Comparison of ENCODE assay signal across 31 cellular contexts in the genomic region with DNA sequence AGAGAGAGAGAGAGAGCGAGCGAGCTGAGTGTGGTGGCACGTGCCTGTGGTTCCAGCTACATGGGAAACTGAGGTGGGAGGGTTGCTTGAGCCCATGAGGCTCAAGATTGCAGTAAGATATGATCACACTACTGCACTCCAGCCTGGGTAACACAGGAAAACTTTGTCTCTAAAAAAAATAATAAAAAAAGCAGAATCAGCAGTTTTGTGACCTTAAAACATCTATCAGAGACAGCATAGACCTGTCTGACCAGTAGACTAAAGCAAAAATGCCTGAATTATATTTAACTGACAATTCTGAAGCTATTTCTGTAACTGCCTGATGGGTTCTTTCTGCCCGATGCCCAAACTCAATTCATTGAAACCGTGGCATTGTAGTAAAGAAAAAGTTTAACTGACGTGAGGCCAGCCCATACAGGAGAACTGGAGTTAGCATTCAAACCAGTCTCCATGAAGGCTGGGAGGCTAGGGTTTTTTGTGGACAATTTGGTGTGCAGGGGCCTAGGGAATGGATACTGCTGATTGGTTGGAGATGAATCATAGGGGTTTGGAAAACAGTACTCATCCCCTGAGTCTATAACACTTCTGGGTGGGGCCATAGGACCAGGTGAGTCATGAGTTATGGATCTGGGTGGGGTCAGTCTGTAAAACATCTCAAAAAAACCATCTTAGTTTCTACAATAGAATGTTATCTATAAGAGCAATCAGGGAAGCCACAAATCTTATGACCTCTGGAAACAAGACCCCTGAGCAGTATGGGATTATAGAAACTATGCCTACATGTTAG. TPM values are rescaled to one million over a fixed set of nuclear protein-coding genes. Genes with fewer than 3 reads are reported as not detected.
DNase-seq lines count a peak whose midpoint lies in the region; ATAC-seq and TF ChIP-seq lines count a peak whose summit lies in the region.
"Had no signal": no experiment of that assay in that cellular context is flagged by ENCODE, and none has a peak within 500 bp of the region (broad histone marks: within the 10 kb centered on the region; RNA-seq: fewer than 3 reads in every experiment).

No MANE protein-coding gene starts in this region.

- no peak overlapping the region for H2AFZ ChIP-seq in mammary epithelial cell (ENCODE audit: low read depth, low read length)
- H2AFZ ChIP-seq in osteoblast (ENCODE audit: low read length): no peak overlapping the region
- H2AFZ ChIP-seq: hepatocyte had no signal

- H3K36me3 ChIP-seq in breast epithelium (no peaks in the 10 kb centered on the region), mammary epithelial cell (ENCODE audit: insufficient read depth, low read length) (no peaks in the 10 kb centered on the region), osteoblast (ENCODE audit: insufficient read depth, low read length) (peaks cover 17% of the 10 kb centered on the region)
- H3K36me3 ChIP-seq: BLaER1, colonic mucosa, HAP-1, upper lobe of right lung had no signal

- H3K4me3 ChIP-seq in breast epithelium (no peak overlapping the region), mammary epithelial cell (replicated peaks in 1 of 3; ENCODE audit: insufficient read depth in 1 of 3, low read depth in 2 of 3, low read length in 3 of 3) (no peak overlapping the region), osteoblast (ENCODE audit: insufficient read depth, low read length) (no peak overlapping the region)
- H3K4me3 ChIP-seq: BLaER1, colonic mucosa, esophagus muscularis mucosa, gastroesophageal sphincter, HAP-1, hepatocyte, upper lobe of right lung had no signal

- H3K27ac Mint-ChIP-seq in MCF 10A (ENCODE audit: low read depth, unreplicated experiment): no peak overlapping the region
- H3K27ac Mint-ChIP-seq: activated CD8-positive, alpha-beta memory T cell treated with anti-CD3 and anti-CD28 coated beads, Interleukin-2, amount 10 ng/mL, durations not matched to agents 7 days and 5 days; activated naive CD4-positive, alpha-beta T cell treated with anti-CD3 and anti-CD28 coated beads for 36 hours; effector memory CD8-positive, alpha-beta T cell; progenitor cell of endocrine pancreas had no signal

- 100% methylated on average over 5 of the region's 6 CpGs for WGBS in mammary epithelial cell (ENCODE audit: low coverage, missing lambda C conversion rate)

- H3K27ac ChIP-seq in breast epithelium: no peak overlapping the region
- peak overlapping the region; percentile 48 for H3K27ac ChIP-seq in mammary epithelial cell (ENCODE audit: insufficient read depth, low read depth, low read length)
- H3K27ac ChIP-seq in osteoblast (ENCODE audit: low read depth, low read length): no peak overlapping the region
- H3K27ac ChIP-seq: BLaER1, colonic mucosa, esophagus muscularis mucosa, gastroesophageal sphincter, hepatocyte, upper lobe of right lung had no signal

- H3K79me2 ChIP-seq in mammary epithelial cell (ENCODE audit: insufficient read depth, low read length): no peaks in the 10 kb centered on the region
- H3K79me2 ChIP-seq in osteoblast (ENCODE audit: insufficient read depth, low read length): no peaks in the 10 kb centered on the region
- H3K79me2 ChIP-seq: hepatocyte had no signal

- no peak for TF ChIP-seq CTCF in MCF 10A (IDR thresholded peaks at IDR 0.05; ENCODE audit: unreplicated experiment)
- no peak for TF ChIP-seq CTCF in breast epithelium (IDR thresholded peaks at IDR 0.05)
- TF ChIP-seq CTCF in mammary epithelial cell (conservative IDR thresholded peaks at IDR 0.05 in 1 of 2, IDR thresholded peaks at IDR 0.05 in 1 of 2; ENCODE audit: extremely low read depth in 1 of 2, insufficient read depth in 1 of 2, low read depth in 1 of 2, low read length in 2 of 2): no peak
- no peak for TF ChIP-seq CTCF in osteoblast (IDR thresholded peaks at IDR 0.05; ENCODE audit: extremely low read depth, low read depth, low read length)
- TF ChIP-seq CTCF in GM13977 (IDR thresholded peaks at IDR 0.05; ENCODE audit: extremely low read depth, insufficient read depth, missing control alignments): no peak

- BruUV-seq in MCF 10A (replicated peaks; lab: Mats Ljungman, UMichigan): no TSS peak
- no TSS peak for BruUV-seq in mammary epithelial cell (replicated peaks; lab: Mats Ljungman, UMichigan)

- H3K27me3 ChIP-seq in breast epithelium (no peaks in the 10 kb centered on the region), mammary epithelial cell (ENCODE audit: insufficient read depth, low read length) (no peaks in the 10 kb centered on the region), osteoblast (ENCODE audit: insufficient read depth, low read length) (no peaks in the 10 kb centered on the region)
- H3K27me3 ChIP-seq: BLaER1, colonic mucosa, esophagus muscularis mucosa, gastroesophageal sphincter, hepatocyte, upper lobe of right lung had no signal

- H3K4me1 Mint-ChIP-seq in MCF 10A (ENCODE audit: insufficient read depth, unreplicated experiment): peaks cover 4% of the 10 kb centered on the region
- H3K4me1 Mint-ChIP-seq: activated CD8-positive, alpha-beta memory T cell treated with anti-CD3 and anti-CD28 coated beads, Interleukin-2, amount 10 ng/mL, durations not matched to agents 7 days and 5 days had no signal

- intact Hi-C loops in MCF 10A (cut with micrococcal nuclease): no loop called here
- intact Hi-C loops in breast epithelium (cut with DNase I; ENCODE audit: low total_unique reads): no loop called here
- intact Hi-C loops in mammary epithelial cell (cut with micrococcal nuclease): no loop called here

- no peak for ATAC-seq in HG03108 (IDR thresholded peaks at IDR 0.05; ENCODE audit: unreplicated experiment)
- no peak for ATAC-seq in GM19035 (IDR thresholded peaks at IDR 0.05; ENCODE audit: unreplicated experiment)
- ATAC-seq: activated CD8-positive, alpha-beta memory T cell treated with anti-CD3 and anti-CD28 coated beads, Interleukin-2, amount 10 ng/mL, durations not matched to agents 7 days and 5 days; effector memory CD8-positive, alpha-beta T cell; gastroesophageal sphincter; left lobe of liver; sciatic nerve; SK-N-SH treated with all-trans-retinoic acid at 6 μM for 48 hours; upper lobe of right lung had no signal

- TF ChIP-seq POLR2A in breast epithelium (IDR thresholded peaks at IDR 0.05): no peak

- dilution Hi-C loops in mammary epithelial cell (cut with HindIII; ENCODE audit: low sequenced_read_pairs): no loop called here

- H3K9me3 ChIP-seq in breast epithelium (no peaks in the 10 kb centered on the region), mammary epithelial cell (replicated peaks; ENCODE audit: insufficient read depth, low read length) (peaks cover 2% of the 10 kb centered on the region), osteoblast (ENCODE audit: low read depth, low read length) (no peaks in the 10 kb centered on the region)
- H3K9me3 ChIP-seq: BLaER1, colonic mucosa, esophagus muscularis mucosa, gastroesophageal sphincter, HAP-1, upper lobe of right lung had no signal

- H3K36me3 Mint-ChIP-seq in MCF 10A (ENCODE audit: insufficient read depth, unreplicated experiment): peaks cover 4% of the 10 kb centered on the region
- H3K36me3 Mint-ChIP-seq: activated CD8-positive, alpha-beta memory T cell treated with anti-CD3 and anti-CD28 coated beads, Interleukin-2, amount 10 ng/mL, durations not matched to agents 7 days and 5 days had no signal

- DNase-seq in MCF 10A (ENCODE audit: unreplicated experiment) (peak; percentile 21), breast epithelium (ENCODE audit: low spot score in 2 of 2) (no peak), LHCN-M2 (ENCODE audit: low read depth) (peak; percentile 15), mammary epithelial cell (peak; percentile 73), osteoblast (ENCODE audit: insufficient read length, low spot score, missing footprints) (peak; percentile 76), GM13977 (ENCODE audit: low spot score) (no peak)
- DNase-seq: activated CD4-positive, alpha-beta T cell treated with anti-CD3 and anti-CD28 coated beads for 4 hours; activated CD8-positive, alpha-beta memory T cell treated with anti-CD3 and anti-CD28 coated beads, Interleukin-2, amount 10 ng/mL, durations not matched to agents 7 days and 5 days; activated naive CD4-positive, alpha-beta T cell treated with anti-CD3 and anti-CD28 coated beads for 36 hours; amygdala; colonic mucosa; effector memory CD8-positive, alpha-beta T cell; GDM1; mesenchymal stem cell; NCI-H1105 treated with DMSO at 0.1 percent for 48 hours; NCI-H2029 treated with DMSO at 0.1 percent for 48 hours; NCI-H2227 treated with DMSO at 0.1 percent for 48 hours; stimulated activated CD4-positive, alpha-beta T cell treated with anti-CD3 and anti-CD28 coated beads, Interleukin-12 subunit alpha, Interleukin-12 subunit beta, amount 100 ng/mL, for 4 hours; stimulated activated CD4-positive, alpha-beta T cell treated with anti-CD3 and anti-CD28 coated beads, Interleukin-4, amount 100 ng/mL, for 1 hour; upper lobe of right lung had no signal

- H4K20me1 ChIP-seq in mammary epithelial cell (ENCODE audit: insufficient read depth, low read length): no peaks in the 10 kb centered on the region
- no peaks in the 10 kb centered on the region for H4K20me1 ChIP-seq in osteoblast (ENCODE audit: insufficient read depth, low read length)
- H4K20me1 ChIP-seq: BLaER1 had no signal

- POLR2A ChIA-PET in MCF 10A (lab: Yijun Ruan, JAX): no interaction called here

- H3K4me2 ChIP-seq in mammary epithelial cell (ENCODE audit: insufficient read depth, low read depth, low read length): no peak overlapping the region
- H3K4me2 ChIP-seq in osteoblast (ENCODE audit: insufficient read depth, low read length): no peak overlapping the region
- H3K4me2 ChIP-seq: BLaER1, hepatocyte had no signal

- no peaks in the 10 kb centered on the region for H3K9me3 Mint-ChIP-seq in MCF 10A (ENCODE audit: unreplicated experiment)
- H3K9me3 Mint-ChIP-seq: effector memory CD8-positive, alpha-beta T cell had no signal

- H3K4me1 ChIP-seq in breast epithelium (no peaks in the 10 kb centered on the region), mammary epithelial cell (ENCODE audit: insufficient read depth, low read length) (peaks cover 7% of the 10 kb centered on the region), osteoblast (ENCODE audit: insufficient read depth, low read length) (no peaks in the 10 kb centered on the region)
- H3K4me1 ChIP-seq: BLaER1, colonic mucosa, esophagus muscularis mucosa, gastroesophageal sphincter, upper lobe of right lung had no signal

- H3K9ac ChIP-seq in mammary epithelial cell (ENCODE audit: insufficient read depth, low read length): no peak overlapping the region
- H3K9ac ChIP-seq: BLaER1 had no signal

- in situ Hi-C loops in mammary epithelial cell (cut with MboI; ENCODE audit: low sequenced_read_pairs in 2 of 2) (no loop called here), GM13977 (cut with MboI; ENCODE audit: low pct_unique_long_range_greater_than_20kb, low sequenced_read_pairs, unreplicated experiment) (no loop called here)

- H3K4me3 Mint-ChIP-seq in MCF 10A (ENCODE audit: unreplicated experiment): no peak overlapping the region
- H3K4me3 Mint-ChIP-seq: activated CD8-positive, alpha-beta memory T cell treated with anti-CD3 and anti-CD28 coated beads, Interleukin-2, amount 10 ng/mL, durations not matched to agents 7 days and 5 days; activated naive CD4-positive, alpha-beta T cell treated with anti-CD3 and anti-CD28 coated beads for 36 hours; effector memory CD8-positive, alpha-beta T cell had no signal

- H3K27me3 Mint-ChIP-seq in MCF 10A (ENCODE audit: insufficient read depth, unreplicated experiment): no peaks in the 10 kb centered on the region
- H3K27me3 Mint-ChIP-seq: progenitor cell of endocrine pancreas had no signal

- CTCF ChIA-PET in MCF 10A (lab: Yijun Ruan, JAX) (interaction anchor here (0.5 to 1.1 kb wide), 4 partner anchors 67 to 1246 kb away, joined by 3 to 4 read pairs (median 4); no protein-coding TSS in a partner anchor), mammary epithelial cell (lab: Charles Lee; ENCODE audit: low non-redundant PET) (no interaction called here)

RNA-seq across cellular contexts. Expression of gene RASSF8, which starts 8.0 kb away (rescaled TPM):
- 52.9 and 70.1 TPM in 2 replicates for total RNA-seq in MCF 10A (2022)
- 10 to 100 TPM; 42.6 to 52.1 (median 47.5) TPM for total RNA-seq in breast epithelium
- 24.1 and 26.6 TPM in 2 replicates for total RNA-seq in LHCN-M2 (2014; rRNA removed)
- 6.2 TPM for polyA plus RNA-seq in LHCN-M2 (2012)
- 10 to 100 TPM; 31.3 to 35.3 TPM for total RNA-seq in mammary epithelial cell
- 12.2 TPM for polyA plus RNA-seq in mammary epithelial cell
- 46.8 TPM for polyA minus RNA-seq in mammary epithelial cell
- 84.3 and 97.4 TPM in 2 replicates for total RNA-seq in osteoblast

Comparison
In these comparisons a context has a peak if more than half of its experiments do, and no peak if none do; other contexts are left out.
1. DNase-seq: peak in MCF 10A (single experiment), LHCN-M2 (single experiment), mammary epithelial cell (single experiment) and osteoblast (single experiment); none in breast epithelium (0 of 2) and GM13977 (single experiment).